Comparison of ENCODE assay signal across 11 cellular contexts in the genomic region with DNA sequence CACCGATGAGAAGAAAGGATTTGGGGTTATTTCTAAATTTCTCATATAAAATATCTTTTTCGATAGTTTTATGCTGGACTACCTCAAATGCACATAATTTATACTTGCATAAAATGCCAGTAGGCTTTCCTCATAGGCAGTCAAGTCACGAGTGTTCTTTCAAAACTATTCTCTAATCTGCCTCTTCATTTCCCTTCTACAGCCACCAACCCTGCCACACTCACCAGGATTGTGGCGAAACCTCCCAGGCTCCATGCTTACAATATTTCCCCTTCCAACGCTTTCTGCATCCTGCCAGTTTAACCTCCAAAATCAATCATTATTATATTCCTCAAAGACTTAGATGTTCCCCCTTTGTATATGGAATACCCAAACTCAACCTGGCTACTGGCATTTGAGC.
A peak's percentile ranks its signal among the peaks of the same experiment; 100 is the strongest.
DNase-seq lines count a peak whose midpoint lies in the region; ATAC-seq and TF ChIP-seq lines count a peak whose summit lies in the region.
"Had no signal": no experiment of that assay in that cellular context is flagged by ENCODE, and none has a peak within 500 bp of the region (broad histone marks: within the 10 kb centered on the region; RNA-seq: fewer than 3 reads in every experiment).

No MANE protein-coding gene starts in this region.

- peaks cover 0 to 36% (median 7%) of the 10 kb centered on the region in 4 donors for H3K4me1 ChIP-seq in Peyer's patch
- H3K4me1 ChIP-seq in prostate gland (replicated peaks): no peaks in the 10 kb centered on the region
- H3K4me1 ChIP-seq in SJCRH30: peaks cover 13% of the 10 kb centered on the region

- peaks cover 12% of the 10 kb centered on the region for H3K27me3 Mint-ChIP-seq in activated CD8-positive, alpha-beta memory T cell treated with anti-CD3 and anti-CD28 coated beads, Interleukin-2, amount 10 ng/mL, durations not matched to agents 7 days and 5 days
- no peaks in the 10 kb centered on the region for H3K27me3 Mint-ChIP-seq in stimulated activated memory B cell treated with anti-CD40 and anti-IgM and Interleukin-4, amounts not matched to agents 10 μg/mL and 1 μg/mL and 100 μg/mL, for 72 hours

- H3K36me3 ChIP-seq in Peyer's patch: no peaks in the 10 kb centered on the region
- H3K36me3 ChIP-seq in prostate gland: no peaks in the 10 kb centered on the region
- H3K36me3 ChIP-seq in SJCRH30: no peaks in the 10 kb centered on the region

- no peak overlapping the region for H3K27ac Mint-ChIP-seq in activated CD8-positive, alpha-beta memory T cell treated with anti-CD3 and anti-CD28 coated beads, Interleukin-2, amount 10 ng/mL, durations not matched to agents 7 days and 5 days
- H3K27ac Mint-ChIP-seq in stimulated activated memory B cell treated with anti-CD40 and anti-IgM and Interleukin-4, amounts not matched to agents 10 μg/mL and 1 μg/mL and 100 μg/mL, for 72 hours: peak overlapping the region; percentile 65

- no peak for ATAC-seq in activated CD8-positive, alpha-beta memory T cell treated with anti-CD3 and anti-CD28 coated beads, Interleukin-2, amount 10 ng/mL, durations not matched to agents 7 days and 5 days
- no peak for ATAC-seq in stimulated activated memory B cell treated with anti-CD40 and anti-IgM and Interleukin-4, amounts not matched to agents 10 μg/mL and 1 μg/mL and 100 μg/mL, for 72 hours
- ATAC-seq: left lobe of liver had no signal

- H3K4me3 ChIP-seq in Peyer's patch (peak overlapping the region in 2 of 4 donors; percentile 35 to 39), prostate gland (no peak overlapping the region), SJCRH30 (no peak overlapping the region)

- H3K27ac ChIP-seq in Peyer's patch: peak overlapping the region; percentile 34 to 91 (median 80)
- H3K27ac ChIP-seq in prostate gland: no peak overlapping the region
- no peak overlapping the region for H3K27ac ChIP-seq in SJCRH30
- H3K27ac ChIP-seq: KMS-11 had no signal

- no peaks in the 10 kb centered on the region for H3K36me3 Mint-ChIP-seq in activated CD8-positive, alpha-beta memory T cell treated with anti-CD3 and anti-CD28 coated beads, Interleukin-2, amount 10 ng/mL, durations not matched to agents 7 days and 5 days
- H3K36me3 Mint-ChIP-seq in stimulated activated memory B cell treated with anti-CD40 and anti-IgM and Interleukin-4, amounts not matched to agents 10 μg/mL and 1 μg/mL and 100 μg/mL, for 72 hours: peaks cover 5% of the 10 kb centered on the region

- no peaks in the 10 kb centered on the region for H3K9me3 ChIP-seq in Peyer's patch
- no peaks in the 10 kb centered on the region for H3K9me3 ChIP-seq in prostate gland
- H3K9me3 ChIP-seq in SJCRH30 (replicated peaks): 0 out of 2 replicates have a peak, but pooled peaks cover 2% of the 10 kb centered on the region

- no peaks in the 10 kb centered on the region for H3K9me3 Mint-ChIP-seq in activated CD8-positive, alpha-beta memory T cell treated with anti-CD3 and anti-CD28 coated beads, Interleukin-2, amount 10 ng/mL, durations not matched to agents 7 days and 5 days (ENCODE audit: low read depth)
- H3K9me3 Mint-ChIP-seq in stimulated activated memory B cell treated with anti-CD40 and anti-IgM and Interleukin-4, amounts not matched to agents 10 μg/mL and 1 μg/mL and 100 μg/mL, for 72 hours: peaks cover 3% of the 10 kb centered on the region

- WGBS in prostate gland: 88% methylated on average over 5 of the region's 5 CpGs

- TF ChIP-seq POLR2A in Peyer's patch (IDR thresholded peaks at IDR 0.05): no peak
- TF ChIP-seq POLR2A in prostate gland (IDR thresholded peaks at IDR 0.05): no peak

- H3K4me1 Mint-ChIP-seq in activated CD8-positive, alpha-beta memory T cell treated with anti-CD3 and anti-CD28 coated beads, Interleukin-2, amount 10 ng/mL, durations not matched to agents 7 days and 5 days: peaks cover 11% of the 10 kb centered on the region
- H3K4me1 Mint-ChIP-seq in stimulated activated memory B cell treated with anti-CD40 and anti-IgM and Interleukin-4, amounts not matched to agents 10 μg/mL and 1 μg/mL and 100 μg/mL, for 72 hours: peaks cover 14% of the 10 kb centered on the region

- peak overlapping the region; percentile 63 for H3K4me3 Mint-ChIP-seq in activated CD8-positive, alpha-beta memory T cell treated with anti-CD3 and anti-CD28 coated beads, Interleukin-2, amount 10 ng/mL, durations not matched to agents 7 days and 5 days
- H3K4me3 Mint-ChIP-seq in stimulated activated memory B cell treated with anti-CD40 and anti-IgM and Interleukin-4, amounts not matched to agents 10 μg/mL and 1 μg/mL and 100 μg/mL, for 72 hours: peak overlapping the region; percentile 60

- no peak for DNase-seq in activated CD8-positive, alpha-beta memory T cell treated with anti-CD3 and anti-CD28 coated beads, Interleukin-2, amount 10 ng/mL, durations not matched to agents 7 days and 5 days
- no peak for DNase-seq in activated CD8-positive, alpha-beta memory T cell treated with anti-CD3 and anti-CD28 coated beads for 24 hours
- no peak for DNase-seq in Peyer's patch
- DNase-seq in fibroblast of gingiva (ENCODE audit: low read depth): peak; percentile 19
- no peak for DNase-seq in NCI-H1105 (lab: John Stamatoyannopoulos, UW)
- DNase-seq in prostate gland (ENCODE audit: low spot score): no peak
- DNase-seq in SJCRH30: no peak
- DNase-seq: GDM1 had no signal

- H3K27me3 ChIP-seq in Peyer's patch (no peaks in the 10 kb centered on the region), prostate gland (replicated peaks; ENCODE audit: insufficient read depth) (no peaks in the 10 kb centered on the region), SJCRH30 (no peaks in the 10 kb centered on the region)

- intact Hi-C loops in prostate gland (cut with DNase I): no loop called here

- CTCF ChIA-PET in activated CD8-positive, alpha-beta memory T cell treated with anti-CD3 and anti-CD28 coated beads, Interleukin-2, amount 10 ng/mL, durations not matched to agents 7 days and 5 days (lab: Charles Lee): no interaction called here

- TF ChIP-seq CTCF in Peyer's patch (IDR thresholded peaks at IDR 0.05): no peak
- TF ChIP-seq CTCF in prostate gland (IDR thresholded peaks at IDR 0.05): no peak

Comparison
In these comparisons a context has a peak if more than half of its experiments do, and no peak if none do; other contexts are left out.
1. H3K27ac ChIP-seq: peak in Peyer's patch (4 of 4); none in prostate gland (0 of 2) and SJCRH30 (single experiment).